11 cellular contexts compared by ENCODE assay signal in genomic region chr12:107379852-107380567, GRCh38.
DNase-seq lines count a peak whose midpoint lies in the region; ATAC-seq and TF ChIP-seq lines count a peak whose summit lies in the region.
"Had no signal": no experiment of that assay in that cellular context is flagged by ENCODE, and none has a peak within 500 bp of the region (broad histone marks: within the 10 kb centered on the region; RNA-seq: fewer than 3 reads in every experiment).

No MANE protein-coding gene starts in this region.

- TF ChIP-seq EP300 in stomach (IDR thresholded peaks at IDR 0.05), result no peak

- in situ Hi-C loops in HAP-1 (cut with MboI; ENCODE audit: low sequenced_read_pairs), result no loop called here

- H3K4me3 ChIP-seq in HAP-1 (no peak overlapping the region), stomach (no peak overlapping the region)

- TF ChIP-seq POLR2A in stomach (IDR thresholded peaks at IDR 0.05), result no peak

- no peaks in the 10 kb centered on the region for H3K27me3 ChIP-seq in HAP-1 (ENCODE audit: low read depth)
- no peaks in the 10 kb centered on the region for H3K27me3 ChIP-seq in stomach

- ATAC-seq in GM21717 (IDR thresholded peaks at IDR 0.05; ENCODE audit: unreplicated experiment), result no peak
- ATAC-seq: naive thymus-derived CD8-positive, alpha-beta T cell; Panc1 had no signal

- WGBS in stomach, 5 donors, result 19 to 32% (median 19%) methylated on average over 12 to 15 of the region's 15 CpGs

- H3K9me3 ChIP-seq in HAP-1 (no peaks in the 10 kb centered on the region), stomach (no peaks in the 10 kb centered on the region)

- DNase-seq in HAP-1 (ENCODE audit: low spot score in 2 of 2), result peak; percentile 92 to 96
- DNase-seq in NCI-H510A treated with DMSO at 0.1 percent for 48 hours (lab: John Stamatoyannopoulos, UW), result peak; percentile 32
- peak; percentile 46 for DNase-seq in epithelial cell of prostate (ENCODE audit: low read depth, low spot score)
- peak; percentile 36 for DNase-seq in stomach
- DNase-seq in cerebellar nuclear complex (lab: John Stamatoyannopoulos, UW), result no peak
- DNase-seq in anterior cingulate cortex (lab: John Stamatoyannopoulos, UW), result no peak
- no peak for DNase-seq in NCI-H82 (lab: John Stamatoyannopoulos, UW)
- DNase-seq: hypothalamus; naive thymus-derived CD8-positive, alpha-beta T cell had no signal

- intact Hi-C loops in stomach (cut with DNase I; ENCODE audit: low total_unique reads), result no loop called here

- H3K4me1 ChIP-seq in HAP-1 (peaks cover 19% of the 10 kb centered on the region), stomach (peaks cover 0 to 10% (median 8%) of the 10 kb centered on the region in 4 donors)

- H3K27ac ChIP-seq in epithelial cell of prostate, result peak overlapping the region; percentile 76
- H3K27ac ChIP-seq in stomach, result no peak overlapping the region

- no peak for TF ChIP-seq CTCF in stomach (IDR thresholded peaks at IDR 0.05)

- H3K36me3 ChIP-seq in HAP-1 (replicated peaks) (no peaks in the 10 kb centered on the region), stomach (no peaks in the 10 kb centered on the region)

Comparison
In these comparisons a context has a peak if more than half of its experiments do, and no peak if none do; other contexts are left out.
1. DNase-seq: peak in HAP-1 (2 of 2), NCI-H510A treated with DMSO at 0.1 percent for 48 hours (single experiment), epithelial cell of prostate (single experiment) and stomach (single experiment); none in cerebellar nuclear complex (0 of 2), anterior cingulate cortex (0 of 58) and NCI-H82 (single experiment).